ENCODE assay signal across 1 cellular context in the genomic region with DNA sequence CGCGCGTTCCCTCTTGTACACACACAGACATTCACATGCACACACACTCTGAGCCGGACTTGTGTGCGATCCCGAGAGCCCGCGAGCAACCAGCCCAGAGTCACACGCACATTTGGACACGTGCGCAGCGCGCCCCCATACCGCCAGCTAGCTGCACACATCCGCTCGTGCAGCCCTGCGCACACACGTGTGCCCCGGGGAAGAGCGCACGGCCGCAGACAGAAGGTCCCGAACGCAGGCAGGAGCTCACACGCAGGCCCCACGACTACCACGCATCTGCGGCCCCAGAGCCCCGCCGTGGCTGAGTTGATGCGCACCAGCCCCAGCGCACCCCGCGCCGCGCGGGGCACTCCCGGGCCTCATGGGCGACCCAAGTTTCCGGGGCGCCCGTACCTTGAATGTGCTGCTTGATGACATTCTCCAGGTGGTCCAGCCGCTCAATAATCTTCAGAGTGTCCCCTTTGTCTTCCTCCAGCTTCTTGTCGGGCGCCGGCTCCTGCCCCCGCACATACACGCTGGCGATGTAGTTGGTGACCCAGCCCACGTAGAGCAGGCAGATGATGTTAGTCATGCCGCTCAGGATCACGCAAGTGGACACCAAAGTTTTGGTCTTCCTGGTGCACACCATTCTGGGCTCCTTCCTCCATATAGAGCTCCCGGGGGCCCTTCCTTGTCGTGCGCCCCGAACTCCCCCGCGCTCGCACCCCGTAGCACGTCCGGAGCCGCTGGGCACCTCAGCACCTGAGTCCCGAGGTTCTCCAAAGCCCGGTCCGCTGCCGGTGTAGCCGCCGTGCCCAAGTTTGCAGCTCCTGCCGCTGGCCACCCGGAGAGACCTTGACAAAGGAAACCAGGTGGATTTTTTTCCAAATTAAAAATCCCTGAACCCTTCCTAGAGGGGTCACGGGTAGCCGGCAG.
TF ChIP-seq lines count a peak whose summit lies in the region.

No MANE protein-coding gene starts in this region.

TF ChIP-seq in HEK293, 187 proteins besides CTCF, POLR2A, EP300 and RAD21 (continued from another document):
- TF ChIP-seq, protein P1, sequence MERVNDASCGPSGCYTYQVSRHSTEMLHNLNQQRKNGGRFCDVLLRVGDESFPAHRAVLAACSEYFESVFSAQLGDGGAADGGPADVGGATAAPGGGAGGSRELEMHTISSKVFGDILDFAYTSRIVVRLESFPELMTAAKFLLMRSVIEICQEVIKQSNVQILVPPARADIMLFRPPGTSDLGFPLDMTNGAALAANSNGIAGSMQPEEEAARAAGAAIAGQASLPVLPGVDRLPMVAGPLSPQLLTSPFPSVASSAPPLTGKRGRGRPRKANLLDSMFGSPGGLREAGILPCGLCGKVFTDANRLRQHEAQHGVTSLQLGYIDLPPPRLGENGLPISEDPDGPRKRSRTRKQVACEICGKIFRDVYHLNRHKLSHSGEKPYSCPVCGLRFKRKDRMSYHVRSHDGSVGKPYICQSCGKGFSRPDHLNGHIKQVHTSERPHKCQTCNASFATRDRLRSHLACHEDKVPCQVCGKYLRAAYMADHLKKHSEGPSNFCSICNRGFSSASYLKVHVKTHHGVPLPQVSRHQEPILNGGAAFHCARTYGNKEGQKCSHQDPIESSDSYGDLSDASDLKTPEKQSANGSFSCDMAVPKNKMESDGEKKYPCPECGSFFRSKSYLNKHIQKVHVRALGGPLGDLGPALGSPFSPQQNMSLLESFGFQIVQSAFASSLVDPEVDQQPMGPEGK (tag by site-specific recombination; IDR thresholded peaks at IDR 0.05), result peak; percentile 16; the same call in 1 of the 2 replicates
- peak; percentile 61; the same call in 1 of the 2 replicates for TF ChIP-seq ZFHX2 (tag by site-specific recombination; conservative IDR thresholded peaks at IDR 0.05)
- no peak for TF ChIP-seq ZNF292 (tag by site-specific recombination; IDR thresholded peaks at IDR 0.05; ENCODE audit: borderline replicate concordance, low read depth)
- TF ChIP-seq, protein P2, sequence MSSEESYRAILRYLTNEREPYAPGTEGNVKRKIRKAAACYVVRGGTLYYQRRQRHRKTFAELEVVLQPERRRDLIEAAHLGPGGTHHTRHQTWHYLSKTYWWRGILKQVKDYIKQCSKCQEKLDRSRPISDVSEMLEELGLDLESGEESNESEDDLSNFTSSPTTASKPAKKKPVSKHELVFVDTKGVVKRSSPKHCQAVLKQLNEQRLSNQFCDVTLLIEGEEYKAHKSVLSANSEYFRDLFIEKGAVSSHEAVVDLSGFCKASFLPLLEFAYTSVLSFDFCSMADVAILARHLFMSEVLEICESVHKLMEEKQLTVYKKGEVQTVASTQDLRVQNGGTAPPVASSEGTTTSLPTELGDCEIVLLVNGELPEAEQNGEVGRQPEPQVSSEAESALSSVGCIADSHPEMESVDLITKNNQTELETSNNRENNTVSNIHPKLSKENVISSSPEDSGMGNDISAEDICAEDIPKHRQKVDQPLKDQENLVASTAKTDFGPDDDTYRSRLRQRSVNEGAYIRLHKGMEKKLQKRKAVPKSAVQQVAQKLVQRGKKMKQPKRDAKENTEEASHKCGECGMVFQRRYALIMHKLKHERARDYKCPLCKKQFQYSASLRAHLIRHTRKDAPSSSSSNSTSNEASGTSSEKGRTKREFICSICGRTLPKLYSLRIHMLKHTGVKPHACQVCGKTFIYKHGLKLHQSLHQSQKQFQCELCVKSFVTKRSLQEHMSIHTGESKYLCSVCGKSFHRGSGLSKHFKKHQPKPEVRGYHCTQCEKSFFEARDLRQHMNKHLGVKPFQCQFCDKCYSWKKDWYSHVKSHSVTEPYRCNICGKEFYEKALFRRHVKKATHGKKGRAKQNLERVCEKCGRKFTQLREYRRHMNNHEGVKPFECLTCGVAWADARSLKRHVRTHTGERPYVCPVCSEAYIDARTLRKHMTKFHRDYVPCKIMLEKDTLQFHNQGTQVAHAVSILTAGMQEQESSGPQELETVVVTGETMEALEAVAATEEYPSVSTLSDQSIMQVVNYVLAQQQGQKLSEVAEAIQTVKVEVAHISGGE (tag by site-specific recombination; conservative IDR thresholded peaks at IDR 0.05; ENCODE audit: low read depth), result peak; percentile 13; the same call in 1 of the 2 replicates
- no peak for TF ChIP-seq ZFP41 (tag by site-specific recombination; IDR thresholded peaks at IDR 0.05; ENCODE audit: borderline replicate concordance)
- peak; percentile 55; the same call in 1 of the 2 replicates for TF ChIP-seq ZBTB20 (tag by site-specific recombination; IDR thresholded peaks at IDR 0.05)
- no peak for TF ChIP-seq ZNF157 (tag by site-specific recombination; IDR thresholded peaks at IDR 0.05)
- TF ChIP-seq ZNF677 (tag by site-specific recombination; IDR thresholded peaks at IDR 0.05), result no peak
- TF ChIP-seq, protein P3, sequence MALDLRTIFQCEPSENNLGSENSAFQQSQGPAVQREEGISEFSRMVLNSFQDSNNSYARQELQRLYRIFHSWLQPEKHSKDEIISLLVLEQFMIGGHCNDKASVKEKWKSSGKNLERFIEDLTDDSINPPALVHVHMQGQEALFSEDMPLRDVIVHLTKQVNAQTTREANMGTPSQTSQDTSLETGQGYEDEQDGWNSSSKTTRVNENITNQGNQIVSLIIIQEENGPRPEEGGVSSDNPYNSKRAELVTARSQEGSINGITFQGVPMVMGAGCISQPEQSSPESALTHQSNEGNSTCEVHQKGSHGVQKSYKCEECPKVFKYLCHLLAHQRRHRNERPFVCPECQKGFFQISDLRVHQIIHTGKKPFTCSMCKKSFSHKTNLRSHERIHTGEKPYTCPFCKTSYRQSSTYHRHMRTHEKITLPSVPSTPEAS (tag by site-specific recombination; IDR thresholded peaks at IDR 0.05), result peak; percentile 85
- TF ChIP-seq, protein P4, sequence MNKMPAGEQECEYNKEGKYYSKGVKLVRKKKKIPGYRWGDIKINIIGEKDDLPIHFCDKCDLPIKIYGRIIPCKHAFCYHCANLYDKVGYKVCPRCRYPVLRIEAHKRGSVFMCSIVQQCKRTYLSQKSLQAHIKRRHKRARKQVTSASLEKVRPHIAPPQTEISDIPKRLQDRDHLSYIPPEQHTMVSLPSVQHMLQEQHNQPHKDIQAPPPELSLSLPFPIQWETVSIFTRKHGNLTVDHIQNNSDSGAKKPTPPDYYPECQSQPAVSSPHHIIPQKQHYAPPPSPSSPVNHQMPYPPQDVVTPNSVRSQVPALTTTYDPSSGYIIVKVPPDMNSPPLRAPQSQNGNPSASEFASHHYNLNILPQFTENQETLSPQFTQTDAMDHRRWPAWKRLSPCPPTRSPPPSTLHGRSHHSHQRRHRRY (tag by site-specific recombination; IDR thresholded peaks at IDR 0.05), result no peak
- TF ChIP-seq ZNF335 (tag by site-specific recombination; conservative IDR thresholded peaks at IDR 0.05), result peak; percentile 91
- TF ChIP-seq, protein P5, sequence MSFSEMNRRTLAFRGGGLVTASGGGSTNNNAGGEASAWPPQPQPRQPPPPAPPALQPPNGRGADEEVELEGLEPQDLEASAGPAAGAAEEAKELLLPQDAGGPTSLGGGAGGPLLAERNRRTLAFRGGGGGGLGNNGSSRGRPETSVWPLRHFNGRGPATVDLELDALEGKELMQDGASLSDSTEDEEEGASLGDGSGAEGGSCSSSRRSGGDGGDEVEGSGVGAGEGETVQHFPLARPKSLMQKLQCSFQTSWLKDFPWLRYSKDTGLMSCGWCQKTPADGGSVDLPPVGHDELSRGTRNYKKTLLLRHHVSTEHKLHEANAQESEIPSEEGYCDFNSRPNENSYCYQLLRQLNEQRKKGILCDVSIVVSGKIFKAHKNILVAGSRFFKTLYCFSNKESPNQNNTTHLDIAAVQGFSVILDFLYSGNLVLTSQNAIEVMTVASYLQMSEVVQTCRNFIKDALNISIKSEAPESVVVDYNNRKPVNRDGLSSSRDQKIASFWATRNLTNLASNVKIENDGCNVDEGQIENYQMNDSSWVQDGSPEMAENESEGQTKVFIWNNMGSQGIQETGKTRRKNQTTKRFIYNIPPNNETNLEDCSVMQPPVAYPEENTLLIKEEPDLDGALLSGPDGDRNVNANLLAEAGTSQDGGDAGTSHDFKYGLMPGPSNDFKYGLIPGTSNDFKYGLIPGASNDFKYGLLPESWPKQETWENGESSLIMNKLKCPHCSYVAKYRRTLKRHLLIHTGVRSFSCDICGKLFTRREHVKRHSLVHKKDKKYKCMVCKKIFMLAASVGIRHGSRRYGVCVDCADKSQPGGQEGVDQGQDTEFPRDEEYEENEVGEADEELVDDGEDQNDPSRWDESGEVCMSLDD (tag by site-specific recombination; IDR thresholded peaks at IDR 0.05), result peak; percentile 71; the same call in 1 of the 2 replicates
- no peak for TF ChIP-seq HOXD13 (CRISPR knock-in tag; IDR thresholded peaks at IDR 0.05; ENCODE audit: borderline replicate concordance)
- TF ChIP-seq ZNF2 (tag by site-specific recombination; IDR thresholded peaks at IDR 0.05), result peak; percentile 55
- TF ChIP-seq, protein P6, sequence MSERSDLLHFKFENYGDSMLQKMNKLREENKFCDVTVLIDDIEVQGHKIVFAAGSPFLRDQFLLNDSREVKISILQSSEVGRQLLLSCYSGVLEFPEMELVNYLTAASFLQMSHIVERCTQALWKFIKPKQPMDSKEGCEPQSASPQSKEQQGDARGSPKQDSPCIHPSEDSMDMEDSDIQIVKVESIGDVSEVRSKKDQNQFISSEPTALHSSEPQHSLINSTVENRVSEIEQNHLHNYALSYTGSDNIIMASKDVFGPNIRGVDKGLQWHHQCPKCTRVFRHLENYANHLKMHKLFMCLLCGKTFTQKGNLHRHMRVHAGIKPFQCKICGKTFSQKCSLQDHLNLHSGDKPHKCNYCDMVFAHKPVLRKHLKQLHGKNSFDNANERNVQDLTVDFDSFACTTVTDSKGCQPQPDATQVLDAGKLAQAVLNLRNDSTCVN (tag by site-specific recombination; optimal IDR thresholded peaks at IDR 0.05), result peak; percentile 97
- TF ChIP-seq ZNF16 (tag by site-specific recombination; IDR thresholded peaks at IDR 0.05; ENCODE audit: low read depth), result no peak
- TF ChIP-seq, protein P7, sequence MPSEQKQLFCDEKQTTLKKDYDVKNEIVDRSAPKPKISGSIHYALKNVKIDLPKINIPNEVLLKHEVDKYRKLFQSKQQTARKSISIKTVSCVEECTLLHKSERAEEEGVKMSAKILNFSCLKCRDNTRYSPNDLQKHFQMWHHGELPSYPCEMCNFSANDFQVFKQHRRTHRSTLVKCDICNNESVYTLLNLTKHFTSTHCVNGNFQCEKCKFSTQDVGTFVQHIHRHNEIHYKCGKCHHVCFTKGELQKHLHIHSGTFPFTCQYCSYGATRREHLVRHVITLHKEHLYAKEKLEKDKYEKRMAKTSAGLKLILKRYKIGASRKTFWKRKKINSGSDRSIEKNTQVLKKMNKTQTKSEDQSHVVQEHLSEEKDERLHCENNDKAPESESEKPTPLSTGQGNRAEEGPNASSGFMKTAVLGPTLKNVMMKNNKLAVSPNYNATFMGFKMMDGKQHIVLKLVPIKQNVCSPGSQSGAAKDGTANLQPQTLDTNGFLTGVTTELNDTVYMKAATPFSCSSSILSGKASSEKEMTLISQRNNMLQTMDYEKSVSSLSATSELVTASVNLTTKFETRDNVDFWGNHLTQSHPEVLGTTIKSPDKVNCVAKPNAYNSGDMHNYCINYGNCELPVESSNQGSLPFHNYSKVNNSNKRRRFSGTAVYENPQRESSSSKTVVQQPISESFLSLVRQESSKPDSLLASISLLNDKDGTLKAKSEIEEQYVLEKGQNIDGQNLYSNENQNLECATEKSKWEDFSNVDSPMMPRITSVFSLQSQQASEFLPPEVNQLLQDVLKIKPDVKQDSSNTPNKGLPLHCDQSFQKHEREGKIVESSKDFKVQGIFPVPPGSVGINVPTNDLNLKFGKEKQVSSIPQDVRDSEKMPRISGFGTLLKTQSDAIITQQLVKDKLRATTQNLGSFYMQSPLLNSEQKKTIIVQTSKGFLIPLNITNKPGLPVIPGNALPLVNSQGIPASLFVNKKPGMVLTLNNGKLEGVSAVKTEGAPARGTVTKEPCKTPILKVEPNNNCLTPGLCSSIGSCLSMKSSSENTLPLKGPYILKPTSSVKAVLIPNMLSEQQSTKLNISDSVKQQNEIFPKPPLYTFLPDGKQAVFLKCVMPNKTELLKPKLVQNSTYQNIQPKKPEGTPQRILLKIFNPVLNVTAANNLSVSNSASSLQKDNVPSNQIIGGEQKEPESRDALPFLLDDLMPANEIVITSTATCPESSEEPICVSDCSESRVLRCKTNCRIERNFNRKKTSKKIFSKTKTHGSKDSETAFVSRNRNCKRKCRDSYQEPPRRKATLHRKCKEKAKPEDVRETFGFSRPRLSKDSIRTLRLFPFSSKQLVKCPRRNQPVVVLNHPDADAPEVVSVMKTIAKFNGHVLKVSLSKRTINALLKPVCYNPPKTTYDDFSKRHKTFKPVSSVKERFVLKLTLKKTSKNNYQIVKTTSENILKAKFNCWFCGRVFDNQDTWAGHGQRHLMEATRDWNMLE (tag by site-specific recombination; conservative IDR thresholded peaks at IDR 0.05; ENCODE audit: low read depth), result no peak
